1 cellular context compared by ENCODE assay signal in the genomic region with DNA sequence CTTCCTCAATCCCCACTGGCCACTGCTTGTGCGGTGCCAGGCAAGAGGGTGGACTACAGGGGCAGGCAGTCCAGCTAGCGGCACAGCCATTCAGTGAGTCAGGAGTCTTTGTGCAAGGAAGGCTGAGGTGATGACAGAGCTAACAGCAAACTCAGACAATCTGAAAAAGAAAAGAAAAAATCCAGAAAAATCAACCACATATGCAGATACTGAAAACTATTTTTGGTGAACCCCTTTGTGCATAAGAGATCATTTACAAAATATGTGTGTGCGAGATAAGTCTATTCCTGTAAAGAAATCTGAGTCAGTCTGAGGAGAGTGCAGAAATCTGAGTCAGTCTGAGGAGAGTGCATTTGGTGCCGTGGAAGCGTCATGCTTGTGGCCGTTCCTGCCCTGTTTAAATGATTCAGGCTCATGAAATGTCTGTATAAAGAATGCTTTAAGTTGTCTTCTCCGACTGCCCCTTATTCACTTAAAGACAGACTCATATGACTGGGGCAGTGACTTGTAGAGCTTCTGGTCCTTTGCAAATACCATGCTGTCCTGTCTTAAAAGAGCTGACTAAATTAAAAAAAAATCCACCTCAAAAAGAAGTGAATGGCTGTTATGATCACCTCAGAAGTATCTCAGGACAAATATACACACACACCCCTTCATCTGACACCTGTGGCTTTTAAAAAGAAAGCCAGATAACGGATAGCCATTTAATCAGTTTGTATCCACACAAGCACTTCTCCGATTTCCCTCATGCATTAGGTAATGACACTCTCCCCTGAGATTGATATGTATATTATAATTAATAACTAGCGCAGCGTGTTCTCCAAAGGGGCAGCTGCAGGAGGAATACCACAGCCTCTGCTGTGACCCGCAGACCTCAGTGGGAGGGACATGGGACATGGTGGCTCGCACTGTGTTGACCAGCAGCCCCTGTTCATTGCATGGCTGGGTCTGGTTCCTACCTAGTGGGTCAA.
TF ChIP-seq lines count a peak whose summit lies in the region.

No MANE protein-coding gene starts in this region.

TF ChIP-seq in endothelial cell of umbilical vein, 7 proteins besides CTCF, POLR2A, EP300 and RAD21 (continued from another document):
- TF ChIP-seq, protein P1, sequence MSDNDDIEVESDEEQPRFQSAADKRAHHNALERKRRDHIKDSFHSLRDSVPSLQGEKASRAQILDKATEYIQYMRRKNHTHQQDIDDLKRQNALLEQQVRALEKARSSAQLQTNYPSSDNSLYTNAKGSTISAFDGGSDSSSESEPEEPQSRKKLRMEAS (IDR thresholded peaks at IDR 0.05; ENCODE audit: insufficient read depth, insufficient read length) = no peak
